In the genomic region with DNA sequence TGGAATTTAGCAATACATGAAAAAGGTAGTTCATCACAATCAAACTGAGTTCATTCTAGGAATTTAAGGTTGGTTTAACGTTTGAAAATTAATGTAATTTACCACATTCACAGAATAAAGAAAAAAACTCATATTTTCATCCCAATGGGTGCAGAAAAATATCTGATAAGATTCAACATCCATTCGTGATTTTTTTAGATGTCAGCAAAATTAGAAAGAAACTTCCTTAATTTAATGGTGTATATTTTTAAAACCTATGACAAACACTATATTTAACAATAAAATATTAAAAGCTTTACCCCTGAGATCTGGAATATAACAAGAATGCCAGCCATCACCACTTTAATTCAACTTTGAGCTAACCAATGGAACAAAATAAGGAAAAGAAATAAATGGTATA, we compare ENCODE assay signal across 32 cellular contexts.
"Had no signal": no experiment of that assay in that cellular context is flagged by ENCODE, and none has a peak within 500 bp of the region (broad histone marks: within the 10 kb centered on the region; RNA-seq: fewer than 3 reads in every experiment).

No MANE protein-coding gene starts in this region.

- H3K27ac Mint-ChIP-seq: activated CD4-positive, alpha-beta memory T cell treated with anti-CD3 and anti-CD28 coated beads for 36 hours; activated CD4-positive, alpha-beta T cell treated with anti-CD3 and anti-CD28 coated beads for 36 hours; activated naive CD4-positive, alpha-beta T cell treated with anti-CD3 and anti-CD28 coated beads, Interleukin-2, amount 10 ng/mL, durations not matched to agents 7 days and 5 days; activated naive CD8-positive, alpha-beta T cell; activated naive CD8-positive, alpha-beta T cell treated with anti-CD3 and anti-CD28 coated beads, Interleukin-2, amount 50 U/mL, for 24 hours; activated T-helper 1 cell treated with anti-CD3 and anti-CD28 coated beads, Interleukin-12 subunit alpha, Interleukin-12 subunit beta, Interleukin-2, Interleukin-4 antibody, amounts not matched to agents 30 ng/mL and 10 ng/mL and 1 ng/mL, durations not matched to agents 14 hours and 24 hours and 36 hours; brain; WTC11 had no signal

- H3K4me1 Mint-ChIP-seq: activated CD4-positive, alpha-beta T cell treated with anti-CD3 and anti-CD28 coated beads for 36 hours; activated naive CD4-positive, alpha-beta T cell treated with anti-CD3 and anti-CD28 coated beads, Interleukin-2, amount 10 ng/mL, durations not matched to agents 7 days and 5 days; activated naive CD8-positive, alpha-beta T cell treated with anti-CD3 and anti-CD28 coated beads, Interleukin-2, amount 50 U/mL, for 24 hours; brain; WTC11 had no signal

- H3K27me3 ChIP-seq: SJCRH30 had no signal

- DNase-seq: activated CD4-positive, alpha-beta memory T cell treated with anti-CD3 and anti-CD28 coated beads for 36 hours; activated CD4-positive, alpha-beta T cell treated with anti-CD3 and anti-CD28 coated beads for 36 hours; activated CD4-positive, alpha-beta T cell treated with anti-CD3 and anti-CD28 coated beads, Interleukin-2, amount 50 U/mL, for 1 hour; activated CD8-positive, alpha-beta memory T cell treated with anti-CD3 and anti-CD28 coated beads, Interleukin-2, amount 50 U/mL, for 4 hours; activated naive CD4-positive, alpha-beta T cell treated with anti-CD3 and anti-CD28 coated beads, Interleukin-2, amount 10 ng/mL, durations not matched to agents 7 days and 5 days; activated naive CD8-positive, alpha-beta T cell treated with anti-CD3 and anti-CD28 coated beads, Interleukin-2, amount 50 U/mL, for 24 hours; activated T-cell treated with anti-CD3 and anti-CD28 coated beads for 4 hours; activated T-cell treated with anti-CD3 and anti-CD28 coated beads, Interleukin-2, amount 50 U/mL, for 4 hours; anterior cingulate cortex; central memory CD4-positive, alpha-beta T cell; Kasumi-1; MM.1S; MV-4-11; NCI-H1092; NCI-H1436 treated with DMSO at 0.1 percent for 48 hours; NCI-H1694 treated with DMSO at 0.1 percent for 48 hours; NCI-H2029; NCI-H345; NCI-H526; NCI-H748 treated with DMSO at 0.1 percent for 48 hours; NK-92 treated with Interleukin-12 subunit alpha and Interleukin-12 subunit beta, amount 100 ng/mL, for 24 hours; SHP77; SJCRH30; T1000 had no signal

- H3K27me3 Mint-ChIP-seq: activated naive CD4-positive, alpha-beta T cell treated with anti-CD3 and anti-CD28 coated beads, Interleukin-2, amount 10 ng/mL, durations not matched to agents 7 days and 5 days; activated naive CD8-positive, alpha-beta T cell; activated naive CD8-positive, alpha-beta T cell treated with anti-CD3 and anti-CD28 coated beads, Interleukin-2, amount 50 U/mL, for 24 hours; brain had no signal

- H3K36me3 Mint-ChIP-seq: activated CD4-positive, alpha-beta memory T cell treated with anti-CD3 and anti-CD28 coated beads for 36 hours; activated naive CD4-positive, alpha-beta T cell treated with anti-CD3 and anti-CD28 coated beads, Interleukin-2, amount 10 ng/mL, durations not matched to agents 7 days and 5 days; activated naive CD8-positive, alpha-beta T cell had no signal

- H3K4me1 ChIP-seq: SJCRH30 had no signal

- FAIRE-seq: colon, TTC549 had no signal

- H3K36me3 ChIP-seq: SJCRH30 had no signal

- H3K4me3 ChIP-seq: SJCRH30, SK-N-MC had no signal

- H3K27ac ChIP-seq: SJCRH30, SK-N-MC had no signal

- ATAC-seq: activated CD4-positive, alpha-beta T cell treated with anti-CD3 and anti-CD28 coated beads for 36 hours; activated CD4-positive, CD25-positive, alpha-beta regulatory T cell treated with anti-CD3 and anti-CD28 coated beads, Interleukin-2, amount 50 U/mL, for 24 hours; activated naive CD8-positive, alpha-beta T cell treated with anti-CD3 and anti-CD28 coated beads, Interleukin-2, amount 50 U/mL, for 24 hours; activated T-cell treated with anti-CD3 and anti-CD28 coated beads, Interleukin-2, amount 50 U/mL, for 4 hours; WTC11 had no signal

- H3K4me3 Mint-ChIP-seq: activated CD4-positive, alpha-beta memory T cell treated with anti-CD3 and anti-CD28 coated beads for 36 hours; activated CD4-positive, alpha-beta T cell treated with anti-CD3 and anti-CD28 coated beads for 36 hours; activated naive CD4-positive, alpha-beta T cell treated with anti-CD3 and anti-CD28 coated beads, Interleukin-2, amount 10 ng/mL, durations not matched to agents 7 days and 5 days; activated naive CD8-positive, alpha-beta T cell; activated naive CD8-positive, alpha-beta T cell treated with anti-CD3 and anti-CD28 coated beads, Interleukin-2, amount 50 U/mL, for 24 hours; activated T-cell treated with anti-CD3 and anti-CD28 coated beads, Interleukin-2, amount 50 U/mL, for 4 hours; activated T-helper 1 cell treated with anti-CD3 and anti-CD28 coated beads, Interleukin-12 subunit alpha, Interleukin-12 subunit beta, Interleukin-2, Interleukin-4 antibody, amounts not matched to agents 30 ng/mL and 10 ng/mL and 1 ng/mL, durations not matched to agents 14 hours and 24 hours and 36 hours; brain; WTC11 had no signal
